27 cellular contexts compared by ENCODE assay signal in genomic region chr11:44958165-44958564, GRCh38. TPM values are rescaled to one million over a fixed set of nuclear protein-coding genes. Genes with fewer than 3 reads are reported as not detected.
DNase-seq lines count a peak whose midpoint lies in the region; ATAC-seq lines count a peak whose summit lies in the region.
"Had no signal": no experiment of that assay in that cellular context is flagged by ENCODE, and none has a peak within 500 bp of the region (broad histone marks: within the 10 kb centered on the region; RNA-seq: fewer than 3 reads in every experiment).

No MANE protein-coding gene starts in this region.

- peak overlapping the region; percentile 54 to 71 for H3K27ac ChIP-seq in mucosa of rectum (ENCODE audit: low read depth in 2 of 2, low read length in 2 of 2)
- H3K27ac ChIP-seq: cardiac muscle cell, coronary artery, spleen had no signal

- H3K36me3 ChIP-seq in mucosa of rectum (ENCODE audit: control insufficient read depth in 2 of 2, insufficient read depth in 2 of 2, low read length in 2 of 2), result no peaks in the 10 kb centered on the region
- H3K36me3 ChIP-seq: cardiac muscle cell, spleen had no signal

- peaks cover 29 to 30% of the 10 kb centered on the region in 2 donors for H3K4me1 ChIP-seq in mucosa of rectum (ENCODE audit: control insufficient read depth in 2 of 2, insufficient read depth in 2 of 2, low read length in 2 of 2)

- H3K9me3 ChIP-seq in mucosa of rectum (ENCODE audit: control insufficient read depth in 2 of 2, low read length in 2 of 2), result no peaks in the 10 kb centered on the region
- H3K9me3 ChIP-seq: spleen had no signal

- H3K27me3 ChIP-seq in mucosa of rectum (ENCODE audit: control insufficient read depth in 2 of 2, insufficient read depth in 2 of 2, low read length in 2 of 2), result no peaks in the 10 kb centered on the region
- H3K27me3 ChIP-seq: cardiac muscle cell, spleen had no signal

- DNase-seq in COR-L47 (lab: John Stamatoyannopoulos, UW) (peak; percentile 7), NAMALWA (ENCODE audit: low spot score) (peak; percentile 43), RPMI8226 (peak; percentile 51), T1000 (lab: John Stamatoyannopoulos, UW) (no peak), left lobe of liver (ENCODE audit: low spot score) (no peak)
- DNase-seq in stimulated activated CD4-positive, alpha-beta T cell treated with anti-CD3 and anti-CD28 coated beads, Interleukin-4, amount 100 ng/mL, for 24 hours, result no peak
- DNase-seq: activated CD4-positive, alpha-beta T cell treated with anti-CD3 and anti-CD28 coated beads, Interleukin-2, amount 50 U/mL, for 48 hours; activated CD8-positive, alpha-beta memory T cell treated with anti-CD3 and anti-CD28 coated beads, Interleukin-2, amount 50 U/mL, for 4 hours; anterior cingulate cortex; effector memory CD4-positive, alpha-beta T cell; head of caudate nucleus; IMR-90; kidney; mammary epithelial cell; NCI-H2107; posterior cingulate gyrus; right cardiac atrium; spleen; stimulated activated CD4-positive, alpha-beta T cell treated with anti-CD3 and anti-CD28 coated beads, Interleukin-2, amount 100 ng/mL, for 48 hours; T-cell had no signal

- H3K9ac ChIP-seq in mucosa of rectum (ENCODE audit: low read depth in 1 of 2, low read length in 2 of 2), result no peak overlapping the region

- no peak overlapping the region for H3K4me3 ChIP-seq in mucosa of rectum (ENCODE audit: low read length in 2 of 2)
- H3K4me3 ChIP-seq: cardiac muscle cell, coronary artery, spleen had no signal

- ATAC-seq in left lobe of liver, result no peak
- ATAC-seq: activated naive CD4-positive, alpha-beta T cell treated with anti-CD3 and anti-CD28 coated beads, Interleukin-2, amount 50 U/mL, for 72 hours; activated T-helper 17 cell treated with anti-CD3 and anti-CD28 coated beads, Interleukin-2, amount 50 U/mL, for 72 hours; GM23338; right cardiac atrium; stimulated activated effector memory CD8-positive, alpha-beta T cell treated with anti-CD3 and anti-CD28 coated beads, Interleukin-12 subunit alpha, Interleukin-12 subunit beta, amount 100 ng/mL, for 72 hours; T-cell had no signal

RNA-seq across cellular contexts. Expression of gene TP53I11, which starts 7.5 kb away (rescaled TPM):
- total RNA-seq in left lobe of liver, result 8.7 TPM

Comparison
In these comparisons a context has a peak if more than half of its experiments do, and no peak if none do; other contexts are left out.
1. DNase-seq: peak in COR-L47 (single experiment), NAMALWA (single experiment) and RPMI8226 (single experiment); none in T1000 (single experiment), left lobe of liver (single experiment) and stimulated activated CD4-positive, alpha-beta T cell treated with anti-CD3 and anti-CD28 coated beads, Interleukin-4, amount 100 ng/mL, for 24 hours (single experiment).